ENCODE assay signal across 1 cellular context in the genomic region with DNA sequence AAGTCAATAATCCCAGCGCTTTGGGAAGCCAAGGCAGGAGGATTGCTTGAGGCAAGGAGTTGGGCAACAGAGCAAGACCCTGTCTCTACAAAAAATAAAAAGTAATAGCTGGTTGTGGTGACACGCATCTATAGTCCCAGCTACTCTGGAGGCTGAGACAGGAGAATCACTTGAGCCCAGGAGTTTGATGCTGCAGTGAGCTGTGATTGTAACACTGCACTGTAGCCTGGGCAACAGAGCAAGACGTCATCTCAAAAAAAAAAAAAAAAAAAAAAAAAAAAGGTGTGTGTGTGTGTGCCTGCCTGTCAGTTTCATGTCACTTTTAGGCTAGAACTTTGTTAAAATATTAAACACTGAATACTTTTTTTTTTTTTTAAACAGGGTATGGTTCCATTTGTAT.
TF ChIP-seq lines count a peak whose summit lies in the region.

No MANE protein-coding gene starts in this region.

TF ChIP-seq in WTC11, 78 proteins besides CTCF, POLR2A, EP300 and RAD21 (continued from another document):
- TF ChIP-seq, protein P1, sequence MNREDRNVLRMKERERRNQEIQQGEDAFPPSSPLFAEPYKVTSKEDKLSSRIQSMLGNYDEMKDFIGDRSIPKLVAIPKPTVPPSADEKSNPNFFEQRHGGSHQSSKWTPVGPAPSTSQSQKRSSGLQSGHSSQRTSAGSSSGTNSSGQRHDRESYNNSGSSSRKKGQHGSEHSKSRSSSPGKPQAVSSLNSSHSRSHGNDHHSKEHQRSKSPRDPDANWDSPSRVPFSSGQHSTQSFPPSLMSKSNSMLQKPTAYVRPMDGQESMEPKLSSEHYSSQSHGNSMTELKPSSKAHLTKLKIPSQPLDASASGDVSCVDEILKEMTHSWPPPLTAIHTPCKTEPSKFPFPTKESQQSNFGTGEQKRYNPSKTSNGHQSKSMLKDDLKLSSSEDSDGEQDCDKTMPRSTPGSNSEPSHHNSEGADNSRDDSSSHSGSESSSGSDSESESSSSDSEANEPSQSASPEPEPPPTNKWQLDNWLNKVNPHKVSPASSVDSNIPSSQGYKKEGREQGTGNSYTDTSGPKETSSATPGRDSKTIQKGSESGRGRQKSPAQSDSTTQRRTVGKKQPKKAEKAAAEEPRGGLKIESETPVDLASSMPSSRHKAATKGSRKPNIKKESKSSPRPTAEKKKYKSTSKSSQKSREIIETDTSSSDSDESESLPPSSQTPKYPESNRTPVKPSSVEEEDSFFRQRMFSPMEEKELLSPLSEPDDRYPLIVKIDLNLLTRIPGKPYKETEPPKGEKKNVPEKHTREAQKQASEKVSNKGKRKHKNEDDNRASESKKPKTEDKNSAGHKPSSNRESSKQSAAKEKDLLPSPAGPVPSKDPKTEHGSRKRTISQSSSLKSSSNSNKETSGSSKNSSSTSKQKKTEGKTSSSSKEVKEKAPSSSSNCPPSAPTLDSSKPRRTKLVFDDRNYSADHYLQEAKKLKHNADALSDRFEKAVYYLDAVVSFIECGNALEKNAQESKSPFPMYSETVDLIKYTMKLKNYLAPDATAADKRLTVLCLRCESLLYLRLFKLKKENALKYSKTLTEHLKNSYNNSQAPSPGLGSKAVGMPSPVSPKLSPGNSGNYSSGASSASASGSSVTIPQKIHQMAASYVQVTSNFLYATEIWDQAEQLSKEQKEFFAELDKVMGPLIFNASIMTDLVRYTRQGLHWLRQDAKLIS (CRISPR knock-in tag; IDR thresholded peaks at IDR 0.05; ENCODE audit: borderline replicate concordance) = no peak
- TF ChIP-seq ATF1 (CRISPR knock-in tag; IDR thresholded peaks at IDR 0.05) (no peak), TEAD4 (CRISPR knock-in tag; IDR thresholded peaks at IDR 0.05) (no peak), IRF2 (CRISPR knock-in tag; IDR thresholded peaks at IDR 0.05; ENCODE audit: borderline replicate concordance, low read depth) (no peak), NR3C1 (CRISPR knock-in tag; conservative IDR thresholded peaks at IDR 0.05; ENCODE audit: low read depth) (no peak), ZNF232 (CRISPR knock-in tag; IDR thresholded peaks at IDR 0.05) (no peak), ZNF317 (CRISPR knock-in tag; IDR thresholded peaks at IDR 0.05; ENCODE audit: borderline replicate concordance, low read depth) (no peak), NR2C2 (CRISPR knock-in tag; IDR thresholded peaks at IDR 0.05) (no peak), SMAD3 (CRISPR knock-in tag; IDR thresholded peaks at IDR 0.05; ENCODE audit: borderline replicate concordance) (no peak), TCF7 (CRISPR knock-in tag; IDR thresholded peaks at IDR 0.05; ENCODE audit: low read depth) (no peak)
- TF ChIP-seq, protein P2, sequence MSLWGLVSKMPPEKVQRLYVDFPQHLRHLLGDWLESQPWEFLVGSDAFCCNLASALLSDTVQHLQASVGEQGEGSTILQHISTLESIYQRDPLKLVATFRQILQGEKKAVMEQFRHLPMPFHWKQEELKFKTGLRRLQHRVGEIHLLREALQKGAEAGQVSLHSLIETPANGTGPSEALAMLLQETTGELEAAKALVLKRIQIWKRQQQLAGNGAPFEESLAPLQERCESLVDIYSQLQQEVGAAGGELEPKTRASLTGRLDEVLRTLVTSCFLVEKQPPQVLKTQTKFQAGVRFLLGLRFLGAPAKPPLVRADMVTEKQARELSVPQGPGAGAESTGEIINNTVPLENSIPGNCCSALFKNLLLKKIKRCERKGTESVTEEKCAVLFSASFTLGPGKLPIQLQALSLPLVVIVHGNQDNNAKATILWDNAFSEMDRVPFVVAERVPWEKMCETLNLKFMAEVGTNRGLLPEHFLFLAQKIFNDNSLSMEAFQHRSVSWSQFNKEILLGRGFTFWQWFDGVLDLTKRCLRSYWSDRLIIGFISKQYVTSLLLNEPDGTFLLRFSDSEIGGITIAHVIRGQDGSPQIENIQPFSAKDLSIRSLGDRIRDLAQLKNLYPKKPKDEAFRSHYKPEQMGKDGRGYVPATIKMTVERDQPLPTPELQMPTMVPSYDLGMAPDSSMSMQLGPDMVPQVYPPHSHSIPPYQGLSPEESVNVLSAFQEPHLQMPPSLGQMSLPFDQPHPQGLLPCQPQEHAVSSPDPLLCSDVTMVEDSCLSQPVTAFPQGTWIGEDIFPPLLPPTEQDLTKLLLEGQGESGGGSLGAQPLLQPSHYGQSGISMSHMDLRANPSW (CRISPR knock-in tag; conservative IDR thresholded peaks at IDR 0.05; ENCODE audit: low read depth) = no peak
- TF ChIP-seq, protein P3, sequence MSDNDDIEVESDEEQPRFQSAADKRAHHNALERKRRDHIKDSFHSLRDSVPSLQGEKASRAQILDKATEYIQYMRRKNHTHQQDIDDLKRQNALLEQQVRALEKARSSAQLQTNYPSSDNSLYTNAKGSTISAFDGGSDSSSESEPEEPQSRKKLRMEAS (CRISPR knock-in tag; IDR thresholded peaks at IDR 0.05) = no peak
- TF ChIP-seq, protein P4, sequence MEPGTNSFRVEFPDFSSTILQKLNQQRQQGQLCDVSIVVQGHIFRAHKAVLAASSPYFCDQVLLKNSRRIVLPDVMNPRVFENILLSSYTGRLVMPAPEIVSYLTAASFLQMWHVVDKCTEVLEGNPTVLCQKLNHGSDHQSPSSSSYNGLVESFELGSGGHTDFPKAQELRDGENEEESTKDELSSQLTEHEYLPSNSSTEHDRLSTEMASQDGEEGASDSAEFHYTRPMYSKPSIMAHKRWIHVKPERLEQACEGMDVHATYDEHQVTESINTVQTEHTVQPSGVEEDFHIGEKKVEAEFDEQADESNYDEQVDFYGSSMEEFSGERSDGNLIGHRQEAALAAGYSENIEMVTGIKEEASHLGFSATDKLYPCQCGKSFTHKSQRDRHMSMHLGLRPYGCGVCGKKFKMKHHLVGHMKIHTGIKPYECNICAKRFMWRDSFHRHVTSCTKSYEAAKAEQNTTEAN (CRISPR knock-in tag; IDR thresholded peaks at IDR 0.05) = no peak
TF ChIP-seq in WTC11: peak in this region for 0.
